ENCODE assay signal across 8 cellular contexts in genomic region chr9:37486616-37487544, GRCh38. TPM values are rescaled to one million over a fixed set of nuclear protein-coding genes. Genes with fewer than 3 reads are reported as not detected.
DNase-seq lines count a peak whose midpoint lies in the region; ATAC-seq and TF ChIP-seq lines count a peak whose summit lies in the region.

No MANE protein-coding gene starts in this region.

- TF ChIP-seq CTCF in left lung (IDR thresholded peaks at IDR 0.05): no peak
- TF ChIP-seq CTCF in suprapubic skin (IDR thresholded peaks at IDR 0.05): no peak

- H3K4me3 ChIP-seq in left lung: peak overlapping the region; percentile 55 to 65
- H3K4me3 ChIP-seq in suprapubic skin: peak overlapping the region; percentile 91

- ATAC-seq in left lung: peak; percentile 7
- ATAC-seq in HG03354 (IDR thresholded peaks at IDR 0.05; ENCODE audit: poor library complexity, severe bottlenecking, unreplicated experiment): no peak
- no peak for ATAC-seq in HG03520 (IDR thresholded peaks at IDR 0.05; ENCODE audit: unreplicated experiment)
- ATAC-seq in GM18868 (IDR thresholded peaks at IDR 0.05; ENCODE audit: unreplicated experiment): no peak

- H3K27me3 ChIP-seq in left lung (peaks cover 0 to 1% of the 10 kb centered on the region in 2 donors), suprapubic skin (no peaks in the 10 kb centered on the region)

- peaks cover 0 to 31% of the 10 kb centered on the region in 2 donors for H3K36me3 ChIP-seq in left lung
- H3K36me3 ChIP-seq in suprapubic skin: peaks cover 33% of the 10 kb centered on the region

- peaks cover 17 to 22% of the 10 kb centered on the region in 2 donors for H3K4me1 ChIP-seq in left lung
- peaks cover 27% of the 10 kb centered on the region for H3K4me1 ChIP-seq in suprapubic skin

- no peak for TF ChIP-seq POLR2A in suprapubic skin (IDR thresholded peaks at IDR 0.05)

- DNase-seq in GM04503 (ENCODE audit: low read depth) (peak; percentile 98), NCI-H69 (lab: John Stamatoyannopoulos, UW) (peak; percentile 55), cerebellum (ENCODE audit: low spot score) (peak; percentile 56), left lung (no peak), suprapubic skin (ENCODE audit: low spot score in 2 of 2) (peak in 1 of 2 donors; percentile 58)

- intact Hi-C loops in left lung (cut with DNase I): no loop called here

- H3K27ac ChIP-seq in left lung: peak overlapping the region in 1 of 2 donors; percentile 35
- peak overlapping the region; percentile 87 for H3K27ac ChIP-seq in suprapubic skin

- no peaks in the 10 kb centered on the region for H3K9me3 ChIP-seq in left lung
- H3K9me3 ChIP-seq in suprapubic skin: no peaks in the 10 kb centered on the region

- no peak for TF ChIP-seq EP300 in suprapubic skin (IDR thresholded peaks at IDR 0.05)

- 14% methylated on average over 7 of the region's 7 CpGs for WGBS in suprapubic skin

RNA-seq across cellular contexts. Expression of gene POLR1E, which starts 1.1 kb away (rescaled TPM):
- 22.1 TPM for total RNA-seq in cerebellum
- total RNA-seq in left lung: 10 to 100 TPM; 14.3 to 21.3 TPM
- total RNA-seq in suprapubic skin: 10 to 100 TPM; 15.7 to 26.3 (median 24.0) TPM

RNA-seq across cellular contexts. Expression of gene ZBTB5, which starts 21.6 kb away (rescaled TPM):
- total RNA-seq in cerebellum (21.4 TPM), left lung (1 to 10 TPM; 7.5 to 9.8 TPM), suprapubic skin (10 to 100 TPM; 18.0 to 24.7 (median 23.5) TPM)

Comparison
In these comparisons a context has a peak if more than half of its experiments do, and no peak if none do; other contexts are left out.
1. DNase-seq: peak in GM04503 (single experiment), NCI-H69 (single experiment) and cerebellum (single experiment); none in left lung (0 of 2).